Comparison of ENCODE assay signal across 22 cellular contexts in genomic region chr15:74345051-74345450, GRCh38. TPM values are rescaled to one million over a fixed set of nuclear protein-coding genes. Genes with fewer than 3 reads are reported as not detected.
DNase-seq lines count a peak whose midpoint lies in the region; ATAC-seq, FAIRE-seq and TF ChIP-seq lines count a peak whose summit lies in the region.
"Had no signal": no experiment of that assay in that cellular context is flagged by ENCODE, and none has a peak within 500 bp of the region (broad histone marks: within the 10 kb centered on the region; RNA-seq: fewer than 3 reads in every experiment).

No MANE protein-coding gene starts in this region.

- peak overlapping the region; percentile 25 for H3K27ac Mint-ChIP-seq in nephron progenitor cell
- H3K27ac Mint-ChIP-seq in activated CD4-positive, alpha-beta memory T cell treated with anti-CD3 and anti-CD28 coated beads, Interleukin-2, amount 10 ng/mL, durations not matched to agents 7 days and 5 days, result no peak overlapping the region
- H3K27ac Mint-ChIP-seq: T-helper 17 cell had no signal

- peaks cover 17% of the 10 kb centered on the region for H3K4me1 ChIP-seq in testis
- H3K4me1 ChIP-seq: BE2C, colonic mucosa, pancreas, suprapubic skin had no signal

- H3K36me3 Mint-ChIP-seq in nephron progenitor cell (ENCODE audit: low read depth), result no peaks in the 10 kb centered on the region
- H3K36me3 Mint-ChIP-seq in activated CD4-positive, alpha-beta memory T cell treated with anti-CD3 and anti-CD28 coated beads, Interleukin-2, amount 10 ng/mL, durations not matched to agents 7 days and 5 days (ENCODE audit: low read depth), result no peaks in the 10 kb centered on the region

- POLR2A ChIA-PET in activated CD4-positive, alpha-beta memory T cell treated with anti-CD3 and anti-CD28 coated beads, Interleukin-2, amount 10 ng/mL, durations not matched to agents 7 days and 5 days (lab: Charles Lee), result no interaction called here

- H3K9me3 ChIP-seq in testis, result no peaks in the 10 kb centered on the region
- H3K9me3 ChIP-seq: BE2C, colonic mucosa, pancreas, suprapubic skin had no signal

- H3K36me3 ChIP-seq in bronchial epithelial cell (ENCODE audit: control insufficient read depth, insufficient read depth, low read length), result no peaks in the 10 kb centered on the region
- H3K36me3 ChIP-seq in testis (ENCODE audit: low read depth, missing control alignments), result no peaks in the 10 kb centered on the region
- H3K36me3 ChIP-seq: BE2C, colonic mucosa, pancreas, suprapubic skin had no signal

- peak overlapping the region; percentile 28 for H3K4me3 Mint-ChIP-seq in nephron progenitor cell
- no peak overlapping the region for H3K4me3 Mint-ChIP-seq in activated CD4-positive, alpha-beta memory T cell treated with anti-CD3 and anti-CD28 coated beads, Interleukin-2, amount 10 ng/mL, durations not matched to agents 7 days and 5 days
- H3K4me3 Mint-ChIP-seq: T-helper 17 cell had no signal

- no peaks in the 10 kb centered on the region for H3K9me3 Mint-ChIP-seq in nephron progenitor cell
- no peaks in the 10 kb centered on the region for H3K9me3 Mint-ChIP-seq in activated CD4-positive, alpha-beta memory T cell treated with anti-CD3 and anti-CD28 coated beads, Interleukin-2, amount 10 ng/mL, durations not matched to agents 7 days and 5 days

- no peak for TF ChIP-seq POLR2A in testis (IDR thresholded peaks at IDR 0.05)

- CTCF ChIA-PET in activated CD4-positive, alpha-beta memory T cell treated with anti-CD3 and anti-CD28 coated beads, Interleukin-2, amount 10 ng/mL, durations not matched to agents 7 days and 5 days (lab: Charles Lee), result no interaction called here

- ATAC-seq in GM21717 (IDR thresholded peaks at IDR 0.05; ENCODE audit: unreplicated experiment), result no peak
- no peak for ATAC-seq in HG03135 (IDR thresholded peaks at IDR 0.05; ENCODE audit: unreplicated experiment)
- ATAC-seq: left colon, pancreas, T-helper 17 cell had no signal

- WGBS in testis, 2 donors, result 87 to 92% methylated on average over 9 to 10 of the region's 10 CpGs

- no peak overlapping the region for H3K27ac ChIP-seq in testis
- H3K27ac ChIP-seq: colonic mucosa, pancreas, skin epidermis, suprapubic skin had no signal

- H3K27me3 ChIP-seq in bronchial epithelial cell (ENCODE audit: control insufficient read depth, insufficient read depth, low read length), result no peaks in the 10 kb centered on the region
- no peaks in the 10 kb centered on the region for H3K27me3 ChIP-seq in testis
- H3K27me3 ChIP-seq: BE2C, colonic mucosa, pancreas, suprapubic skin had no signal

- peaks cover 7% of the 10 kb centered on the region for H3K27me3 Mint-ChIP-seq in nephron progenitor cell (ENCODE audit: low read depth, poor library complexity)
- peaks cover 13% of the 10 kb centered on the region for H3K27me3 Mint-ChIP-seq in activated CD4-positive, alpha-beta memory T cell treated with anti-CD3 and anti-CD28 coated beads, Interleukin-2, amount 10 ng/mL, durations not matched to agents 7 days and 5 days

- DNase-seq in Daoy (ENCODE audit: low read depth) (peak; percentile 71), HT1080 (ENCODE audit: low read depth) (peak; percentile 83), bronchial epithelial cell (ENCODE audit: low read depth) (peak; percentile 42), nephron progenitor cell (no peak), testis (no peak)
- no peak for DNase-seq in activated CD4-positive, alpha-beta memory T cell treated with anti-CD3 and anti-CD28 coated beads, Interleukin-2, amount 10 ng/mL, durations not matched to agents 7 days and 5 days
- DNase-seq: activated CD4-positive, CD25-positive, alpha-beta regulatory T cell; activated T-cell treated with anti-CD3 and anti-CD28 coated beads for 4 hours; BE2C; colonic mucosa; head of caudate nucleus; Kasumi-1; left colon; NCI-H146; NCI-H345; NK-92 treated with Interleukin-12 subunit alpha and Interleukin-12 subunit beta, amount 100 ng/mL, for 24 hours; pancreas; T-helper 17 cell had no signal

- intact Hi-C loops in testis (cut with DNase I; ENCODE audit: low total_unique reads), result no loop called here

- no peak for TF ChIP-seq CTCF in bronchial epithelial cell (IDR thresholded peaks at IDR 0.05; ENCODE audit: insufficient read depth, low read length, severe bottlenecking)
- no peak for TF ChIP-seq CTCF in nephron progenitor cell (IDR thresholded peaks at IDR 0.05)
- no peak for TF ChIP-seq CTCF in testis (IDR thresholded peaks at IDR 0.05)

- H3K4me3 ChIP-seq in bronchial epithelial cell (ENCODE audit: low read depth, low read length), result no peak overlapping the region
- no peak overlapping the region for H3K4me3 ChIP-seq in testis
- H3K4me3 ChIP-seq: colonic mucosa, pancreas, skin epidermis, suprapubic skin had no signal

- no peak for FAIRE-seq in bronchial epithelial cell (lab: Jason Lieb, UNC)
- FAIRE-seq: pancreas had no signal

- peaks cover 29% of the 10 kb centered on the region for H3K4me1 Mint-ChIP-seq in nephron progenitor cell
- H3K4me1 Mint-ChIP-seq in activated CD4-positive, alpha-beta memory T cell treated with anti-CD3 and anti-CD28 coated beads, Interleukin-2, amount 10 ng/mL, durations not matched to agents 7 days and 5 days, result no peaks in the 10 kb centered on the region

RNA-seq across cellular contexts. Expression of gene CYP11A1, which starts 22.4 kb away (rescaled TPM):
- 0.06 and 0.12 TPM in 2 replicates for total RNA-seq in Daoy (2014; rRNA removed; shearing (Covaris generic))
- total RNA-seq in HT1080 (2014; rRNA removed; shearing (Covaris generic)), result 0.80 and 0.87 TPM in 2 replicates
- 0.53 and 1.2 TPM in 2 replicates for polyA plus RNA-seq in HT1080 (2015; cell fraction: cytosol; rRNA removed)
- 0.77 TPM in 1 of 2 replicates, not detected in the other for polyA plus RNA-seq in HT1080 (2015; cell fraction: nucleus; rRNA removed)
- total RNA-seq in bronchial epithelial cell (not detected in 2 replicates), testis (10 to 100 TPM; 74.3 to 76.4 TPM)
- total RNA-seq in activated CD4-positive, alpha-beta memory T cell treated with anti-CD3 and anti-CD28 coated beads, Interleukin-2, amount 10 ng/mL, durations not matched to agents 7 days and 5 days, result not detected
- polyA plus RNA-seq in testis (ENCODE audit: insufficient read depth, low read depth, low replicate concordance), result 76.2 TPM
- total RNA-seq: T-helper 17 cell had no signal

Comparison
In these comparisons a context has a peak if more than half of its experiments do, and no peak if none do; other contexts are left out.
1. DNase-seq: peak in Daoy (single experiment), HT1080 (single experiment) and bronchial epithelial cell (single experiment); none in nephron progenitor cell (single experiment), activated CD4-positive, alpha-beta memory T cell treated with anti-CD3 and anti-CD28 coated beads, Interleukin-2, amount 10 ng/mL, durations not matched to agents 7 days and 5 days (single experiment) and testis (single experiment).
2. RNA of gene CYP11A1, which starts 22.4 kb away (total RNA-seq): 74.3 to 76.4 TPM in testis; 0.80 to 0.87 TPM in HT1080, 0.06 to 0.12 TPM in Daoy, not detected in bronchial epithelial cell and not detected in activated CD4-positive, alpha-beta memory T cell treated with anti-CD3 and anti-CD28 coated beads, Interleukin-2, amount 10 ng/mL, durations not matched to agents 7 days and 5 days; every median in the first group is over 10 times any median in the second.